ENCODE assay signal across 8 cellular contexts in the genomic region with DNA sequence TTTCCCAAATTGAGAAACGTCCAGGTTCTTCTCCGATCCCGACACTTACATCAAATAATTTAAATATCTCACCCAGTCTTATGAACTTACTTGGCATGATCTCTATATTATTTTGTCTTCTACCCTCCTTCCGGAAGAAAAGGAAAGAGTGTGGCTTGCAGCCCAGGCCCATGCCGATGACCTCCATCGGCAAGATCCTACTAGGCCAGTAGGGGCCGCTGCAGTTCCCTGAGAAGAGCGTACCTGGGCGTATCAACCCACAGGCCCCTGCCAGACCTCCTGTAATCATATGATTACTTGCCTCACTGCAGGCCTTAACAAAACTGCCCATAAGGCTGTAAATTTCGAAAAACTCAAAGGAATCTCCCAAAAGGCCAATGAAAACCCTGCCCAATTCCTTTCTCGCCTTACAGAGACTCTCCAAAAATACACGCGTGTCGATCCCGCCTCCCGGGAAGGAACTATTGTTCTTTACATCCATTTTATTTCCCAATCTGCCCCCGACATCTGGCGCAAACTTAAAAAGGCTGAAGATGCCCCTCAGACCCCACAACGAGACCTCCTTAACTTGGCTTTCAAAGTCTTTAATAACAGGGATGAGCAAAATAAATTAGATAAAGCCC.
DNase-seq lines count a peak whose midpoint lies in the region; ATAC-seq and TF ChIP-seq lines count a peak whose summit lies in the region.

No MANE protein-coding gene starts in this region.

- no peak overlapping the region for H3K27ac Mint-ChIP-seq in natural killer cell

- no peak overlapping the region for H3K4me3 Mint-ChIP-seq in natural killer cell

- no peaks in the 10 kb centered on the region for H3K9me3 Mint-ChIP-seq in natural killer cell

- H3K9me3 ChIP-seq in esophagus squamous epithelium: no peaks in the 10 kb centered on the region

- peak; percentile 28 to 67 for DNase-seq in HL-60 (ENCODE audit: low read depth in 1 of 2, low spot score in 1 of 2)
- DNase-seq in NOMO-1 treated with dmso at 0.1 percent for 144 hours (lab: John Stamatoyannopoulos, UW; ENCODE audit: unreplicated experiment): peak; percentile 45
- DNase-seq in activated T-cell treated with anti-CD3 and anti-CD28 coated beads for 4 hours: peak; percentile 64
- DNase-seq in esophagus squamous epithelium (lab: John Stamatoyannopoulos, UW): no peak
- DNase-seq in natural killer cell: peak; percentile 59
- peak; percentile 38 to 71 for DNase-seq in stimulated activated CD8-positive, alpha-beta memory T cell treated with anti-CD3 and anti-CD28 coated beads, Interleukin-7, amount 100 ng/mL, for 48 hours (ENCODE audit: extremely low read depth in 1 of 2, low read depth in 1 of 2)

- peaks cover 0 to 10% (median 0%) of the 10 kb centered on the region in 3 donors for H3K4me1 ChIP-seq in esophagus squamous epithelium

- ATAC-seq in natural killer cell: peak; percentile 82 to 98 (median 97)
- no peak for ATAC-seq in HG03457 (IDR thresholded peaks at IDR 0.05; ENCODE audit: unreplicated experiment)

- H3K27me3 Mint-ChIP-seq in natural killer cell (ENCODE audit: low read depth in 2 of 2): peaks cover 0 to 1% of the 10 kb centered on the region in 2 donors

- peaks cover 0 to 15% (median 0%) of the 10 kb centered on the region in 3 donors for H3K36me3 ChIP-seq in esophagus squamous epithelium

- H3K27me3 ChIP-seq in HL-60 (ENCODE audit: insufficient read depth, poor library complexity, severe bottlenecking) (peaks cover 2% of the 10 kb centered on the region), esophagus squamous epithelium (no peaks in the 10 kb centered on the region)

- H3K27ac ChIP-seq in HL-60 (replicated peaks) (no peak overlapping the region), esophagus squamous epithelium (no peak overlapping the region)

- 41 to 50% methylated on average over 15 to 19 of the region's 19 CpGs for WGBS in esophagus squamous epithelium, 2 donors

- TF ChIP-seq POLR2A in esophagus squamous epithelium (IDR thresholded peaks at IDR 0.05): no peak

- TF ChIP-seq CTCF in GM12872 (IDR thresholded peaks at IDR 0.05; ENCODE audit: insufficient read depth, low read depth, low read length) (peak; percentile 90), HL-60 (IDR thresholded peaks at IDR 0.05; ENCODE audit: insufficient read depth, low read length) (peak; percentile 55), esophagus squamous epithelium (IDR thresholded peaks at IDR 0.05) (peak; percentile 52 to 89 (median 86)), natural killer cell (IDR thresholded peaks at IDR 0.05) (peak; percentile 70)

- H3K4me1 Mint-ChIP-seq in natural killer cell: no peaks in the 10 kb centered on the region

- H3K36me3 Mint-ChIP-seq in natural killer cell: no peaks in the 10 kb centered on the region

- H3K4me3 ChIP-seq in HL-60 (replicated peaks; ENCODE audit: insufficient read depth, low read length): no peak overlapping the region
- peak overlapping the region in 1 of 4 donors; percentile 37 for H3K4me3 ChIP-seq in esophagus squamous epithelium

- intact Hi-C loops in esophagus squamous epithelium (cut with DNase I) (loop anchor here (5.0 kb wide), 1 partner anchor 77 kb away; no protein-coding TSS in a partner anchor), natural killer cell (cut with micrococcal nuclease) (loop anchor here (1.0 to 5.0 kb wide), 2 partner anchors 79 to 282 kb away; no protein-coding TSS in a partner anchor)
